ENCODE assay signal across 9 cellular contexts in genomic region chr2:105287692-105288091, GRCh38. TPM values are rescaled to one million over a fixed set of nuclear protein-coding genes. Genes with fewer than 3 reads are reported as not detected.
A peak's percentile ranks its signal among the peaks of the same experiment; 100 is the strongest.
DNase-seq lines count a peak whose midpoint lies in the region; ATAC-seq, FAIRE-seq and TF ChIP-seq lines count a peak whose summit lies in the region.
"Had no signal": no experiment of that assay in that cellular context is flagged by ENCODE, and none has a peak within 500 bp of the region (broad histone marks: within the 10 kb centered on the region; RNA-seq: fewer than 3 reads in every experiment).

No MANE protein-coding gene starts in this region.

- no peak for DNase-seq in AG04450 (ENCODE audit: low read depth, low spot score)
- DNase-seq in GM12891 (ENCODE audit: insufficient read length, low spot score), result no peak
- DNase-seq in NAMALWA (ENCODE audit: low spot score), result peak; percentile 58
- peak; percentile 49 for DNase-seq in adipocyte (ENCODE audit: low read depth)
- peak in 1 of 2 donors; percentile 60 for DNase-seq in left colon
- no peak for DNase-seq in activated effector memory CD4-positive, alpha-beta T cell treated with anti-CD3 and anti-CD28 coated beads, Interleukin-2, amount 50 U/mL, for 16 hours
- no peak for DNase-seq in epidermal melanocyte (ENCODE audit: insufficient read length, low spot score)
- DNase-seq in superior temporal gyrus (ENCODE audit: extremely low spot score), result no peak

- no peak overlapping the region for H3K27ac ChIP-seq in AG04450 (ENCODE audit: low read depth, low read length)

- FAIRE-seq in GM12891 (lab: Jason Lieb, UNC), result no peak

- no peak overlapping the region for H3K9ac ChIP-seq in adipocyte (ENCODE audit: low read length)

- POLR2A ChIA-PET in AG04450 (lab: Yijun Ruan, JAX), result interaction anchor here (0.5 kb wide), 1 partner anchor 233 kb away, joined by 3 read pairs; no protein-coding TSS in a partner anchor

- H3K36me3 ChIP-seq in adipocyte (ENCODE audit: control insufficient read depth, insufficient read depth, low read length, severe bottlenecking), result peaks cover 57% of the 10 kb centered on the region

- H3K9me3 ChIP-seq in AG04450 (ENCODE audit: control insufficient read depth, insufficient read depth, low read length) (no peaks in the 10 kb centered on the region), adipocyte (ENCODE audit: control insufficient read depth, low read length) (no peaks in the 10 kb centered on the region)

- peak; percentile 60 for ATAC-seq in left colon

- CTCF ChIA-PET in AG04450 (lab: Charles Lee), result interaction anchor here (0.6 to 1.7 kb wide), 13 partner anchors 8 to 262 kb away, joined by 3 to 6 read pairs (median 3); no protein-coding TSS in a partner anchor

- H3K4me3 ChIP-seq in AG04450 (ENCODE audit: low read depth, low read length) (no peak overlapping the region), adipocyte (ENCODE audit: low read length) (no peak overlapping the region)

- peak; percentile 50 for TF ChIP-seq CTCF in AG04450 (IDR thresholded peaks at IDR 0.05; ENCODE audit: low read depth, low read length)

- intact Hi-C loops in left colon (cut with DNase I, micrococcal nuclease), result no loop called here

- TF ChIP-seq POLR2A in GM12891 (IDR thresholded peaks at IDR 0.05; ENCODE audit: low read depth, low read length), result no peak

- H3K4me1 ChIP-seq in adipocyte (ENCODE audit: control insufficient read depth, insufficient read depth, low read length), result peaks cover 5% of the 10 kb centered on the region

- H3K27me3 ChIP-seq in AG04450 (ENCODE audit: control insufficient read depth, insufficient read depth, low read length) (no peaks in the 10 kb centered on the region), adipocyte (replicated peaks; ENCODE audit: control insufficient read depth, insufficient read depth, low read length) (no peaks in the 10 kb centered on the region)

TF ChIP-seq in GM12891, 5 proteins besides CTCF, POLR2A, EP300 and RAD21:
- peak; percentile 76 for TF ChIP-seq SPI1 (IDR thresholded peaks at IDR 0.05; ENCODE audit: low read depth, low read length)
- no peak for TF ChIP-seq TAF1 (IDR thresholded peaks at IDR 0.05; ENCODE audit: low read depth, low read length)
- TF ChIP-seq PAX5 (IDR thresholded peaks at IDR 0.05; ENCODE audit: insufficient read depth, low read length, severe bottlenecking), result no peak
- TF ChIP-seq POLR2AphosphoS5 (IDR thresholded peaks at IDR 0.05; ENCODE audit: low read depth, low read length), result no peak
- TF ChIP-seq POU2F2 (IDR thresholded peaks at IDR 0.05; ENCODE audit: low read depth, low read length), result no peak

RNA-seq across cellular contexts. Expression of gene TGFBRAP1, which starts 41.8 kb away (rescaled TPM):
- 7.9 and 9.8 TPM in 2 replicates for polyA plus RNA-seq in AG04450 (2011; rRNA removed)
- polyA minus RNA-seq in AG04450 (2011; rRNA and poly(A)+ RNA removed), result 14.0 and 16.7 TPM in 2 replicates
- polyA plus RNA-seq in GM12891 (2012; ENCODE audit: low read depth, missing spikeins), result 15.1 TPM
- 10 to 100 TPM; 16.8 to 19.7 TPM for total RNA-seq in left colon

RNA-seq across cellular contexts. Expression of gene GPR45, which starts 46.1 kb away (rescaled TPM):
- polyA plus RNA-seq in AG04450 (2011; rRNA removed), result not detected in 2 replicates
- polyA minus RNA-seq in AG04450 (2011; rRNA and poly(A)+ RNA removed), result not detected in 2 replicates
- not detected for polyA plus RNA-seq in GM12891 (2012; ENCODE audit: low read depth, missing spikeins)
- not detected for total RNA-seq in left colon
- polyA plus RNA-seq: esophagus had no signal

RNA-seq across cellular contexts. Expression of gene C2orf49, which starts 49.6 kb away (rescaled TPM):
- 13.7 and 20.3 TPM in 2 replicates for polyA plus RNA-seq in AG04450 (2011; rRNA removed)
- 9.9 and 11.5 TPM in 2 replicates for polyA minus RNA-seq in AG04450 (2011; rRNA and poly(A)+ RNA removed)
- polyA plus RNA-seq in GM12891 (2012; ENCODE audit: low read depth, missing spikeins), result 12.3 TPM
- total RNA-seq in left colon, result 10 to 100 TPM; 12.2 TPM

Comparison
In these comparisons a context has a peak if more than half of its experiments do, and no peak if none do; other contexts are left out.
1. DNase-seq: peak in NAMALWA (single experiment) and adipocyte (single experiment); none in AG04450 (single experiment), GM12891 (single experiment), activated effector memory CD4-positive, alpha-beta T cell treated with anti-CD3 and anti-CD28 coated beads, Interleukin-2, amount 50 U/mL, for 16 hours (single experiment), epidermal melanocyte (single experiment) and superior temporal gyrus (single experiment).